ENCODE assay signal across 8 cellular contexts in genomic region chr2:46298272-46298521, GRCh38.
DNase-seq lines count a peak whose midpoint lies in the region; ATAC-seq and TF ChIP-seq lines count a peak whose summit lies in the region.

No MANE protein-coding gene starts in this region.

- peak overlapping the region; percentile 82 for H3K4me3 Mint-ChIP-seq in stimulated activated naive CD8-positive, alpha-beta T cell treated with anti-CD3 and anti-CD28 coated beads, Interleukin-15, Interleukin-2, amounts not matched to agents 100 ng/mL and 50 ng/mL, for 24 hours

- peak; percentile 13 for DNase-seq in KBM-7
- DNase-seq in astrocyte of the cerebellum (ENCODE audit: low read depth), result no peak
- no peak for DNase-seq in stimulated activated naive CD4-positive, alpha-beta T cell treated with Interleukin-2 at 50 U/mL for 16 hours (lab: John Stamatoyannopoulos, UW)

- TF ChIP-seq CTCF in astrocyte of the cerebellum (IDR thresholded peaks at IDR 0.05; ENCODE audit: low read depth, low read length, missing control alignments), result no peak

- ATAC-seq in GM18520 (IDR thresholded peaks at IDR 0.05; ENCODE audit: unreplicated experiment) (no peak), HG02623 (IDR thresholded peaks at IDR 0.05; ENCODE audit: unreplicated experiment) (no peak), GM19463 (IDR thresholded peaks at IDR 0.05; ENCODE audit: unreplicated experiment) (no peak)

- peak overlapping the region; percentile 77 for H3K27ac ChIP-seq in layer of hippocampus (ENCODE audit: low read depth, low read length)

- peak overlapping the region; percentile 55 for H3K4me3 ChIP-seq in astrocyte of the cerebellum (ENCODE audit: low read depth, low read length)

- no peaks in the 10 kb centered on the region for H3K9me3 Mint-ChIP-seq in stimulated activated naive CD8-positive, alpha-beta T cell treated with anti-CD3 and anti-CD28 coated beads, Interleukin-15, Interleukin-2, amounts not matched to agents 100 ng/mL and 50 ng/mL, for 24 hours

- no peaks in the 10 kb centered on the region for H3K36me3 Mint-ChIP-seq in stimulated activated naive CD8-positive, alpha-beta T cell treated with anti-CD3 and anti-CD28 coated beads, Interleukin-15, Interleukin-2, amounts not matched to agents 100 ng/mL and 50 ng/mL, for 24 hours (ENCODE audit: low read depth)

- in situ Hi-C loops in KBM-7 (cut with MboI; ENCODE audit: low pct_unique_long_range_greater_than_20kb, low sequenced_read_pairs) (no loop called here), astrocyte of the cerebellum (cut with HindIII; ENCODE audit: low sequenced_read_pairs) (no loop called here)

- H3K27me3 Mint-ChIP-seq in stimulated activated naive CD8-positive, alpha-beta T cell treated with anti-CD3 and anti-CD28 coated beads, Interleukin-15, Interleukin-2, amounts not matched to agents 100 ng/mL and 50 ng/mL, for 24 hours, result peaks cover 74% of the 10 kb centered on the region

- H3K27ac Mint-ChIP-seq in stimulated activated naive CD8-positive, alpha-beta T cell treated with anti-CD3 and anti-CD28 coated beads, Interleukin-15, Interleukin-2, amounts not matched to agents 100 ng/mL and 50 ng/mL, for 24 hours, result no peak overlapping the region

- H3K4me1 Mint-ChIP-seq in stimulated activated naive CD8-positive, alpha-beta T cell treated with anti-CD3 and anti-CD28 coated beads, Interleukin-15, Interleukin-2, amounts not matched to agents 100 ng/mL and 50 ng/mL, for 24 hours (ENCODE audit: low read depth), result peaks cover 23% of the 10 kb centered on the region

- peaks cover 2% of the 10 kb centered on the region for H3K27me3 ChIP-seq in layer of hippocampus (ENCODE audit: control insufficient read depth, insufficient read depth, low read length)
